1 cellular context compared by ENCODE assay signal in the genomic region with DNA sequence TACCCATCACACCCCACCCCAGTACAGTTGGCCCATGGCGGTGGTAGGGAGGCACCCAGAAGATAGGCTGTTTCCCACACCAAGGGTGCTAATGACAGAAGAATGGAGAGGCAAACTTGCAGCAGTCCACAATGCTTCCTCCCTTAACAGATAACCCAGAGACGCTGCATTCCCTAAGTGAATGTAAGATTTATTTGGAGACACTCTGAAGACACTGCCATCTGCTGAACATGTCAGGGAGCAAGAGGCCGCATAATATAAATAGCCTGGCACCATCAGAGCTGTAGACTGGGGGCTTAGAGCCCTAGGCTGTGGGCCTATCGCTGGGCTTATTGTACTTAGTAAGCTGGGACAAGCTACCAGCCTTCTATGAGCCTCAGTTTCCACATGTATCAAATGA.
TF ChIP-seq lines count a peak whose summit lies in the region.

No MANE protein-coding gene starts in this region.

TF ChIP-seq in IMR-90, 13 proteins besides CTCF, POLR2A, EP300 and RAD21:
- TF ChIP-seq, protein P1, sequence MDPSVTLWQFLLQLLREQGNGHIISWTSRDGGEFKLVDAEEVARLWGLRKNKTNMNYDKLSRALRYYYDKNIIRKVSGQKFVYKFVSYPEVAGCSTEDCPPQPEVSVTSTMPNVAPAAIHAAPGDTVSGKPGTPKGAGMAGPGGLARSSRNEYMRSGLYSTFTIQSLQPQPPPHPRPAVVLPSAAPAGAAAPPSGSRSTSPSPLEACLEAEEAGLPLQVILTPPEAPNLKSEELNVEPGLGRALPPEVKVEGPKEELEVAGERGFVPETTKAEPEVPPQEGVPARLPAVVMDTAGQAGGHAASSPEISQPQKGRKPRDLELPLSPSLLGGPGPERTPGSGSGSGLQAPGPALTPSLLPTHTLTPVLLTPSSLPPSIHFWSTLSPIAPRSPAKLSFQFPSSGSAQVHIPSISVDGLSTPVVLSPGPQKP (IDR thresholded peaks at IDR 0.05; ENCODE audit: borderline replicate concordance, low read depth, low read length), result no peak
